In genomic region chr10:54124209-54124890, GRCh38 we compare ENCODE assay signal across 28 cellular contexts.
"Had no signal": no experiment of that assay in that cellular context is flagged by ENCODE, and none has a peak within 500 bp of the region (broad histone marks: within the 10 kb centered on the region; RNA-seq: fewer than 3 reads in every experiment).

No MANE protein-coding gene starts in this region.

- H3K27me3 ChIP-seq: Peyer's patch, SJCRH30 had no signal

- DNase-seq: activated CD4-positive, alpha-beta T cell treated with anti-CD3 and anti-CD28 coated beads, Interleukin-2, amount 10 ng/mL, durations not matched to agents 24 days and 14 days; activated CD4-positive, alpha-beta T cell treated with anti-CD3 and anti-CD28 coated beads, Interleukin-2, amount 50 U/mL, for 4 hours; activated CD8-positive, alpha-beta T cell treated with anti-CD3 and anti-CD28 coated beads for 36 hours; activated gamma-delta T cell; activated naive CD4-positive, alpha-beta T cell treated with Interleukin-2 at 50 U/mL for 16 hours; activated naive CD8-positive, alpha-beta T cell treated with anti-CD3 and anti-CD28 coated beads, Interleukin-2, amount 50 U/mL, for 24 hours; activated T-cell treated with anti-CD3 and anti-CD28 coated beads, Interleukin-2, amount 50 U/mL, for 1 hour; activated T-cell treated with anti-CD3 and anti-CD28 coated beads, Interleukin-2, amount 50 U/mL, for 72 hours; aorta; Kasumi-1; KG1; MM.1S; MV-4-11; NCI-H1092; NCI-H1436 treated with DMSO at 0.1 percent for 48 hours; NCI-H1694 treated with DMSO at 0.1 percent for 48 hours; NCI-H2029; NCI-H345; NCI-H524 treated with DMSO at 0.1 percent for 48 hours; Peyer's patch; Right ventricle myocardium superior; RPMI8226; SJCRH30 had no signal

- H3K4me3 Mint-ChIP-seq: activated CD4-positive, alpha-beta T cell treated with anti-CD3 and anti-CD28 coated beads, Interleukin-2, amount 10 ng/mL, durations not matched to agents 24 days and 14 days; activated CD8-positive, alpha-beta T cell treated with anti-CD3 and anti-CD28 coated beads for 36 hours; activated naive CD8-positive, alpha-beta T cell treated with anti-CD3 and anti-CD28 coated beads, Interleukin-2, amount 50 U/mL, for 24 hours; activated T-cell treated with anti-CD3 and anti-CD28 coated beads, Interleukin-2, amount 50 U/mL, for 72 hours; activated T-helper 17 cell treated with anti-CD3 and anti-CD28 coated beads, Interleukin-2, amount 50 U/mL, for 72 hours; T-helper 1 cell treated with Interleukin-12 subunit alpha and Interleukin-12 subunit beta and Interleukin-4 antibody, amounts not matched to agents 30 μg/mL and 1 μg/mL, for 36 hours; T-helper 2 cell treated with Interferon-gamma antibody and Interleukin-4, amounts not matched to agents 5 μg/mL and 100 μg/mL, for 36 hours had no signal

- H3K9me3 ChIP-seq: Peyer's patch, SJCRH30 had no signal

- H3K27ac ChIP-seq: Peyer's patch, SJCRH30, SK-N-MC had no signal

- H3K4me1 ChIP-seq: Peyer's patch, SJCRH30 had no signal

- H3K36me3 ChIP-seq: Peyer's patch, SJCRH30 had no signal

- ATAC-seq: activated CD8-positive, alpha-beta T cell treated with anti-CD3 and anti-CD28 coated beads for 36 hours; activated naive CD4-positive, alpha-beta T cell treated with anti-CD3 and anti-CD28 coated beads, Interleukin-2, amount 50 U/mL, for 72 hours; activated naive CD8-positive, alpha-beta T cell treated with anti-CD3 and anti-CD28 coated beads, Interleukin-2, amount 50 U/mL, for 24 hours; activated T-cell treated with anti-CD3 and anti-CD28 coated beads, Interleukin-2, amount 50 U/mL, for 72 hours; activated T-helper 17 cell treated with anti-CD3 and anti-CD28 coated beads, Interleukin-2, amount 50 U/mL, for 72 hours had no signal

- H3K4me1 Mint-ChIP-seq: activated CD4-positive, alpha-beta T cell treated with anti-CD3 and anti-CD28 coated beads, Interleukin-2, amount 10 ng/mL, durations not matched to agents 24 days and 14 days; activated naive CD8-positive, alpha-beta T cell treated with anti-CD3 and anti-CD28 coated beads, Interleukin-2, amount 50 U/mL, for 24 hours; activated T-helper 17 cell treated with anti-CD3 and anti-CD28 coated beads, Interleukin-2, amount 50 U/mL, for 72 hours had no signal

- H3K27me3 Mint-ChIP-seq: activated CD4-positive, alpha-beta T cell treated with anti-CD3 and anti-CD28 coated beads, Interleukin-2, amount 10 ng/mL, durations not matched to agents 24 days and 14 days; activated CD8-positive, alpha-beta T cell treated with anti-CD3 and anti-CD28 coated beads for 36 hours; activated naive CD8-positive, alpha-beta T cell treated with anti-CD3 and anti-CD28 coated beads, Interleukin-2, amount 50 U/mL, for 24 hours; activated T-helper 17 cell treated with anti-CD3 and anti-CD28 coated beads, Interleukin-2, amount 50 U/mL, for 72 hours had no signal

- H3K4me3 ChIP-seq: Peyer's patch, SJCRH30, SK-N-MC had no signal

- H3K27ac Mint-ChIP-seq: activated CD4-positive, alpha-beta T cell treated with anti-CD3 and anti-CD28 coated beads, Interleukin-2, amount 10 ng/mL, durations not matched to agents 24 days and 14 days; activated CD8-positive, alpha-beta T cell treated with anti-CD3 and anti-CD28 coated beads for 36 hours; activated naive CD4-positive, alpha-beta T cell treated with anti-CD3 and anti-CD28 coated beads, Interleukin-2, amount 50 U/mL, for 72 hours; activated naive CD8-positive, alpha-beta T cell treated with anti-CD3 and anti-CD28 coated beads, Interleukin-2, amount 50 U/mL, for 24 hours; activated T-cell treated with anti-CD3 and anti-CD28 coated beads, Interleukin-2, amount 50 U/mL, for 72 hours; activated T-helper 17 cell treated with anti-CD3 and anti-CD28 coated beads, Interleukin-2, amount 50 U/mL, for 72 hours; T-helper 1 cell treated with Interleukin-12 subunit alpha and Interleukin-12 subunit beta and Interleukin-4 antibody, amounts not matched to agents 30 μg/mL and 1 μg/mL, for 36 hours; T-helper 2 cell treated with Interferon-gamma antibody and Interleukin-4, amounts not matched to agents 5 μg/mL and 100 μg/mL, for 36 hours had no signal
